Comparison of ENCODE assay signal across 1 cellular context in genomic region chr9:135103931-135104639, GRCh38.
TF ChIP-seq lines count a peak whose summit lies in the region.

No MANE protein-coding gene starts in this region.

TF ChIP-seq in H1, 55 proteins besides CTCF, POLR2A, EP300 and RAD21 (continued from another document):
- TF ChIP-seq GABPA (IDR thresholded peaks at IDR 0.05; ENCODE audit: borderline replicate concordance, insufficient read depth, low read length) (no peak), POU5F1 (IDR thresholded peaks at IDR 0.05; ENCODE audit: low read depth, low read length) (no peak), HDAC6 (IDR thresholded peaks at IDR 0.05; ENCODE audit: low read depth, low read length) (no peak), JUND (IDR thresholded peaks at IDR 0.05; ENCODE audit: low read length) (no peak), RBBP5 (IDR thresholded peaks at IDR 0.05; ENCODE audit: borderline replicate concordance, low read depth, low read length) (no peak), GTF2F1 (IDR thresholded peaks at IDR 0.05; ENCODE audit: borderline replicate concordance, low read depth, low read length) (no peak), SIX5 (IDR thresholded peaks at IDR 0.05; ENCODE audit: low read depth, low read length) (no peak), HDAC2 (IDR thresholded peaks at IDR 0.05; ENCODE audit: borderline replicate concordance in 1 of 2, low read depth in 2 of 2, low read length in 2 of 2) (no peak), CHD1 (IDR thresholded peaks at IDR 0.05; ENCODE audit: low read depth, low read length) (no peak), CBX5 (IDR thresholded peaks at IDR 0.05; ENCODE audit: low read depth, low read length) (no peak)
TF ChIP-seq in H1: peak in this region for 0.
